In genomic region chr11:13260963-13261599, GRCh38 we compare ENCODE assay signal across 9 cellular contexts. TPM values are rescaled to one million over a fixed set of nuclear protein-coding genes. Genes with fewer than 3 reads are reported as not detected.
DNase-seq lines count a peak whose midpoint lies in the region; ATAC-seq and TF ChIP-seq lines count a peak whose summit lies in the region.
"Had no signal": no experiment of that assay in that cellular context is flagged by ENCODE, and none has a peak within 500 bp of the region (broad histone marks: within the 10 kb centered on the region; RNA-seq: fewer than 3 reads in every experiment).

No MANE protein-coding gene starts in this region.

- POLR2A ChIA-PET in HEK293T (lab: Yijun Ruan, JAX): no interaction called here

- H3K27ac ChIP-seq in epithelial cell of prostate (peak overlapping the region; percentile 99), muscle layer of colon (ENCODE audit: low read depth, low read length) (peak overlapping the region; percentile 51), upper lobe of left lung (peak overlapping the region; percentile 32 to 73 (median 55))

- WGBS in upper lobe of left lung, 2 donors: 74 to 75% methylated on average over 16 of the region's 16 CpGs

- H3K9me3 Mint-ChIP-seq in activated naive CD4-positive, alpha-beta T cell treated with anti-CD3 and anti-CD28 coated beads, Interleukin-2, amount 50 U/mL, for 72 hours: no peaks in the 10 kb centered on the region

- no peak overlapping the region for H3K9ac ChIP-seq in muscle layer of colon (ENCODE audit: low read length)

- in situ Hi-C loops in KBM-7 (cut with MboI; ENCODE audit: low pct_unique_long_range_greater_than_20kb, low sequenced_read_pairs): no loop called here

- H3K4me1 ChIP-seq in muscle layer of colon (ENCODE audit: insufficient read depth, low read length): peaks cover 23% of the 10 kb centered on the region
- peaks cover 21 to 26% (median 22%) of the 10 kb centered on the region in 4 donors for H3K4me1 ChIP-seq in upper lobe of left lung

- peak; percentile 32 for DNase-seq in MG63
- DNase-seq in epithelial cell of prostate (ENCODE audit: low read depth, low spot score): no peak
- DNase-seq in upper lobe of left lung: no peak
- DNase-seq in activated naive CD4-positive, alpha-beta T cell treated with anti-CD3 and anti-CD28 coated beads, Interleukin-2, amount 50 U/mL, for 72 hours (ENCODE audit: low spot score in 2 of 2): no peak
- no peak for DNase-seq in KBM-7
- no peak for DNase-seq in HEK293T (ENCODE audit: extremely low spot score)
- DNase-seq in putamen (ENCODE audit: low spot score): no peak
- DNase-seq: stimulated activated CD4-positive, alpha-beta T cell treated with anti-CD3 and anti-CD28 coated beads, Interleukin-15, amount 100 ng/mL, for 24 hours had no signal

- no peaks in the 10 kb centered on the region for H3K36me3 Mint-ChIP-seq in activated naive CD4-positive, alpha-beta T cell treated with anti-CD3 and anti-CD28 coated beads, Interleukin-2, amount 50 U/mL, for 72 hours

- H3K27me3 ChIP-seq in MG63 (no peaks in the 10 kb centered on the region), muscle layer of colon (ENCODE audit: control insufficient read depth in 1 of 2, insufficient read depth in 2 of 2, low read length in 2 of 2) (no peaks in the 10 kb centered on the region), upper lobe of left lung (no peaks in the 10 kb centered on the region)

- ATAC-seq in upper lobe of left lung (ENCODE audit: low FRiP score in 2 of 2): peak; percentile 49 to 83
- ATAC-seq in activated naive CD4-positive, alpha-beta T cell treated with anti-CD3 and anti-CD28 coated beads, Interleukin-2, amount 50 U/mL, for 72 hours: no peak

- H3K4me3 ChIP-seq in MG63: no peak overlapping the region
- H3K4me3 ChIP-seq in muscle layer of colon (ENCODE audit: low read depth in 1 of 2, low read length in 2 of 2): no peak overlapping the region
- H3K4me3 ChIP-seq in upper lobe of left lung: no peak overlapping the region

- H3K27ac Mint-ChIP-seq in activated naive CD4-positive, alpha-beta T cell treated with anti-CD3 and anti-CD28 coated beads, Interleukin-2, amount 50 U/mL, for 72 hours: no peak overlapping the region

- no peak for TF ChIP-seq EP300 in upper lobe of left lung (IDR thresholded peaks at IDR 0.05)

- TF ChIP-seq CTCF in upper lobe of left lung (IDR thresholded peaks at IDR 0.05): no peak

- no peaks in the 10 kb centered on the region for H3K36me3 ChIP-seq in MG63
- no peaks in the 10 kb centered on the region for H3K36me3 ChIP-seq in muscle layer of colon (ENCODE audit: insufficient read depth, low read length)
- no peaks in the 10 kb centered on the region for H3K36me3 ChIP-seq in upper lobe of left lung

- H3K9me3 ChIP-seq in MG63 (no peaks in the 10 kb centered on the region), muscle layer of colon (ENCODE audit: low read length) (no peaks in the 10 kb centered on the region), upper lobe of left lung (no peaks in the 10 kb centered on the region)

- CTCF ChIA-PET in HEK293T (lab: Yijun Ruan, JAX): interaction anchor here (1.1 kb wide), 1 partner anchor 74 kb away, joined by 3 read pairs; no protein-coding TSS in a partner anchor

- TF ChIP-seq POLR2A in upper lobe of left lung (IDR thresholded peaks at IDR 0.05): no peak

TF ChIP-seq in HEK293T, 16 proteins besides CTCF, POLR2A, EP300 and RAD21:
- TF ChIP-seq CTBP1 (IDR thresholded peaks at IDR 0.05; ENCODE audit: borderline replicate concordance) (no peak), FOXM1 (IDR thresholded peaks at IDR 0.05; ENCODE audit: borderline replicate concordance) (no peak), SUZ12 (IDR thresholded peaks at IDR 0.05) (no peak)

RNA-seq across cellular contexts. Expression of gene BMAL1, which starts 16.5 kb away (rescaled TPM):
- 9.3 and 19.8 TPM in 2 replicates for total RNA-seq in MG63 (2014; rRNA removed; shearing (Covaris generic); ENCODE audit: low replicate concordance)
- total RNA-seq in upper lobe of left lung: 10 to 100 TPM; 16.1 to 57.6 (median 35.7) TPM
- 10 to 100 TPM; 20.1 to 62.3 TPM for total RNA-seq in activated naive CD4-positive, alpha-beta T cell treated with anti-CD3 and anti-CD28 coated beads, Interleukin-2, amount 50 U/mL, for 72 hours

Comparison
In these comparisons a context has a peak if more than half of its experiments do, and no peak if none do; other contexts are left out.
1. ATAC-seq: peak in upper lobe of left lung (2 of 2); none in activated naive CD4-positive, alpha-beta T cell treated with anti-CD3 and anti-CD28 coated beads, Interleukin-2, amount 50 U/mL, for 72 hours (0 of 2).
2. Peak in every context shown above with its lines, with median percentiles within 50 percentile points of each other: H3K27ac ChIP-seq.